In the genomic region with DNA sequence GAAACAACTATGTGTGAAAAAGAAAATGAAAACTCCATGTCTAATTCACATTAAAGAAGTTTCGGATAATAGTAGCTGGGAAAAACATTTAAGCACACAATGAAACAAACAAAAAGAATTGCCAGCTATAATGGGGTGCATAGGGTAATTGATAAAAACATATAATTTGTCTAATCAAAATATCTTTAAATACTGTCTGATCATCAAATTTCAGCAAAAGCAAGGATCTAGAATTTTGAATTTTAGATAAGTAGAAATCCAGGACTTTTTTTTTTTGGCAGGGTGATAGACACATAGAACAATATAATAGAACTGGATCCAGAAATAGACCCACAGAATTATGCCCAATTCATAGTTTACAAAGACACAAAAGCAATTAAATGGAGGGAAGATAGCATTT, we compare ENCODE assay signal across 6 cellular contexts.
"Had no signal": no experiment of that assay in that cellular context is flagged by ENCODE, and none has a peak within 500 bp of the region (broad histone marks: within the 10 kb centered on the region; RNA-seq: fewer than 3 reads in every experiment).

No MANE protein-coding gene starts in this region.

- H3K27ac ChIP-seq: HL-60, KMS-11 had no signal

- FAIRE-seq: HTR-8/SVneo had no signal

- H3K9ac ChIP-seq: KMS-11 had no signal

- H3K4me2 ChIP-seq: KMS-11 had no signal

- DNase-seq: Karpas-422, KBM-7, KG1 had no signal
